ENCODE assay signal across 13 cellular contexts in the genomic region with DNA sequence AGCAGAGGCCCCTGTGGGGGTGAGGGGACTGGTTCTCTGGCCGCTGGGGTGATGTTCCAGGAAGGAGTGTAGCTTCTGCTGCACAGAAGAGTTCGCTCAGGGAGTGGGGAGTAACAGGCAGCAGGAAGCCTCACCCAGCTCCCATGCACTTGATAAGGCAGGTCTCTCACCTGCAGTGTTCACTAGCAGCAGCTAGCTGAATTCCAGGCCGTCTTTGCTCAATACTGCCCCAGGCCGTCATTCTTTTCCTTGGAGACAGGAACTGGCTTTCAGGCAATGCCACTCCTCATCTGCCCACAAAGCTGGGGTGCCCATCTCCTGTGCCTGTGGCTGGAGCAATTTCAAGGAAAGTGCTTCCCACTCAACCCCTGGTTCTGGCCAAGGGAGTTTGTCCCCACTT.
DNase-seq lines count a peak whose midpoint lies in the region; TF ChIP-seq lines count a peak whose summit lies in the region.
"Had no signal": no experiment of that assay in that cellular context is flagged by ENCODE, and none has a peak within 500 bp of the region (broad histone marks: within the 10 kb centered on the region; RNA-seq: fewer than 3 reads in every experiment).

No MANE protein-coding gene starts in this region.

- H3K36me3 Mint-ChIP-seq in glutamatergic neuron (ENCODE audit: unreplicated experiment) (peaks cover 13% of the 10 kb centered on the region), progenitor cell of endocrine pancreas (ENCODE audit: insufficient read depth) (peaks cover 13% of the 10 kb centered on the region)
- H3K36me3 Mint-ChIP-seq: activated CD4-positive, alpha-beta memory T cell treated with anti-CD3 and anti-CD28 coated beads for 36 hours had no signal

- H3K4me3 Mint-ChIP-seq in glutamatergic neuron (ENCODE audit: unreplicated experiment): no peak overlapping the region
- H3K4me3 Mint-ChIP-seq in progenitor cell of endocrine pancreas (ENCODE audit: low read depth): no peak overlapping the region
- H3K4me3 Mint-ChIP-seq: activated CD4-positive, alpha-beta memory T cell treated with anti-CD3 and anti-CD28 coated beads for 36 hours; CD4-positive, alpha-beta T cell had no signal

- H3K27me3 Mint-ChIP-seq in glutamatergic neuron (ENCODE audit: unreplicated experiment): peaks cover 6% of the 10 kb centered on the region
- no peaks in the 10 kb centered on the region for H3K27me3 Mint-ChIP-seq in progenitor cell of endocrine pancreas
- H3K27me3 Mint-ChIP-seq: activated CD4-positive, alpha-beta memory T cell treated with anti-CD3 and anti-CD28 coated beads for 36 hours; CD4-positive, alpha-beta T cell had no signal

- DNase-seq in HT-29 (ENCODE audit: low spot score): peak; percentile 43
- DNase-seq in RPMI7951 (ENCODE audit: low read depth): peak; percentile 38
- peak; percentile 41 for DNase-seq in glutamatergic neuron
- no peak for DNase-seq in progenitor cell of endocrine pancreas (ENCODE audit: low spot score, unreplicated experiment)
- DNase-seq in kidney glomerular epithelial cell (lab: John Stamatoyannopoulos, UW): no peak
- DNase-seq in NCI-H524 treated with DMSO at 0.1 percent for 48 hours (lab: John Stamatoyannopoulos, UW): no peak
- DNase-seq in Kasumi-1 (lab: John Stamatoyannopoulos, UW): no peak
- DNase-seq: activated CD4-positive, alpha-beta memory T cell treated with anti-CD3 and anti-CD28 coated beads for 36 hours; body of pancreas; CD4-positive, alpha-beta T cell; left cardiac atrium; NCI-H446 treated with DMSO at 0.1 percent for 48 hours; T-helper 9 cell had no signal

- H3K27ac Mint-ChIP-seq in glutamatergic neuron (ENCODE audit: unreplicated experiment) (peak overlapping the region; percentile 60), progenitor cell of endocrine pancreas (peak overlapping the region; percentile 71)
- H3K27ac Mint-ChIP-seq: activated CD4-positive, alpha-beta memory T cell treated with anti-CD3 and anti-CD28 coated beads for 36 hours; CD4-positive, alpha-beta T cell had no signal

- H3K4me1 Mint-ChIP-seq in glutamatergic neuron (ENCODE audit: low read depth, unreplicated experiment) (peaks cover 25% of the 10 kb centered on the region), progenitor cell of endocrine pancreas (ENCODE audit: low read depth) (peaks cover 17% of the 10 kb centered on the region)

- peaks cover 6% of the 10 kb centered on the region for H3K9me3 Mint-ChIP-seq in glutamatergic neuron (ENCODE audit: unreplicated experiment)
- H3K9me3 Mint-ChIP-seq in progenitor cell of endocrine pancreas (ENCODE audit: low read depth): peaks cover 18% of the 10 kb centered on the region

- TF ChIP-seq CTCF in glutamatergic neuron (IDR thresholded peaks at IDR 0.05; ENCODE audit: partially characterized antibody, unreplicated experiment) (no peak), progenitor cell of endocrine pancreas (IDR thresholded peaks at IDR 0.05; ENCODE audit: unreplicated experiment) (no peak)

Comparison
In these comparisons a context has a peak if more than half of its experiments do, and no peak if none do; other contexts are left out.
1. DNase-seq: peak in HT-29 (single experiment), RPMI7951 (single experiment) and glutamatergic neuron (single experiment); none in progenitor cell of endocrine pancreas (single experiment), kidney glomerular epithelial cell (single experiment), NCI-H524 treated with DMSO at 0.1 percent for 48 hours (single experiment) and Kasumi-1 (0 of 2).